Comparison of ENCODE assay signal across 13 cellular contexts in the genomic region with DNA sequence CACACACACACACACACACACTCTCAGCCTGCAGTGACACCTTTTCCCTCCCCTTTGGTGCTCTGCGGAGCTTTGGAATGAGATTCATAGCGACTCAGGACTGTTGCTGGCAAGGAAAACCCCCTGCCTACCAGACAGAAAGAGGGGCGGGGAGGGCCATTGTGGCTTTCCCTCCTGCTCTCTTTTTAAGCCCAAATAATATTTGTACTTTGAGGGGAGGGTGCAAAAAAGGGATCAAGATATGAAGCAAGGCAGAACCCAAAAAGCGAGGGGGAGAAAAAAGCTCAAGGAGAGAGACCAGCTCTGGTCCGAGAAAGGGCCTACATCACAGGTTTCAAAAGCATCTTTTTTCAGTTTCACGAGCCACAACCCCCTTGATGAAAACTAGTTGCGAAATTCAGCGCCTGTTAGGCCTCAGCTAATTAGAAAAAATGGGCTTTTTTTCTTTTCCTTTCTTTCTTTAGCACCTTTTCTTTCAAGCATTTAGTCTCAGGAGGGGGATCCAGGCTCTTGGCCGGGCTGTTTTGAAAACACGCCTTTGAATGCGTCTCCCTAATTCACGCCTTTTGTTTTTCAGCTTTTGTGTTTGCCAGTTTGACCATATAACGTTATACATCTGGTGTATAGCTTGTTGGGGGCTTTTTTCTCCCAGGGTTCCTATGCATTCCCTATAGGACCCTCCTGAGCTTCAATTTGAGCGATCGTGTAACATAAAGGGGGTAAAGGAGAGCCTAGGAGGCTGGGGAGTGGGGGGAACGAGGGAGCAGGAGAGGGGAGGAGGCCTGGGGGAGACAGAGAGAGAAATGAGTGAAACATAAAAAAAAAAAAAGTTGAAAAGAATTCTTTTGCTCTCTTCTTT.
DNase-seq lines count a peak whose midpoint lies in the region; ATAC-seq, FAIRE-seq and TF ChIP-seq lines count a peak whose summit lies in the region.
"Had no signal": no experiment of that assay in that cellular context is flagged by ENCODE, and none has a peak within 500 bp of the region (broad histone marks: within the 10 kb centered on the region; RNA-seq: fewer than 3 reads in every experiment).

No MANE protein-coding gene starts in this region.

- DNase-seq in GM13977 (ENCODE audit: low spot score), result peak; percentile 24
- peak; percentile 31 for DNase-seq in endothelial cell of umbilical vein (ENCODE audit: low read depth, low spot score)
- peak; percentile 95 for DNase-seq in neural progenitor cell (ENCODE audit: low spot score)
- no peak for DNase-seq in SW 1271 (lab: John Stamatoyannopoulos, UW)
- no peak for DNase-seq in stimulated activated CD4-positive, alpha-beta T cell treated with anti-CD3 and anti-CD28 coated beads, Interleukin-2, amount 100 ng/mL, for 48 hours
- no peak for DNase-seq in 8988T
- DNase-seq: activated effector memory CD4-positive, alpha-beta T cell treated with Interleukin-2 at 50 U/mL for 16 hours; central memory CD4-positive, alpha-beta T cell; foreskin fibroblast; SHP77 treated with DMSO at 0.1 percent for 48 hours had no signal

- peaks cover 2% of the 10 kb centered on the region for H3K27me3 Mint-ChIP-seq in neural progenitor cell (ENCODE audit: insufficient read depth, low read depth)

- POLR2A ChIA-PET in endothelial cell of umbilical vein (lab: Charles Lee), result no interaction called here

- intact Hi-C loops in endothelial cell of umbilical vein (cut with micrococcal nuclease), result loop anchor here (1.0 to 2.0 kb wide), 2 partner anchors 14 to 1948 kb away; no protein-coding TSS in a partner anchor

- in situ Hi-C loops in GM13977 (cut with MboI; ENCODE audit: low pct_unique_long_range_greater_than_20kb, low sequenced_read_pairs, unreplicated experiment), result loop anchor here (25.0 kb wide), 1 partner anchor 700 kb away; no protein-coding TSS in a partner anchor

- H3K4me2 ChIP-seq in endothelial cell of umbilical vein (ENCODE audit: insufficient read depth, low read length) (peak overlapping the region; percentile 28), neural progenitor cell (peak overlapping the region; percentile 72)

- no peaks in the 10 kb centered on the region for H3K9me1 ChIP-seq in endothelial cell of umbilical vein (replicated peaks; ENCODE audit: control insufficient read depth, extremely low read depth, insufficient read depth, low read length)

- H3K27ac ChIP-seq in endothelial cell of umbilical vein (ENCODE audit: insufficient read depth, low read depth, low read length) (peak overlapping the region; percentile 69), neural progenitor cell (peak overlapping the region; percentile 99)
- H3K27ac ChIP-seq: BLaER1 treated with 17β-estradiol and CSF1 and Interleukin-3, amounts not matched to agents 10 nM and 100 nM had no signal

- H2AFZ ChIP-seq in endothelial cell of umbilical vein (ENCODE audit: low read depth, low read length) (peak overlapping the region; percentile 45), neural progenitor cell (replicated peaks) (no peak overlapping the region)

- BruUV-seq in endothelial cell of umbilical vein (replicated peaks; lab: Mats Ljungman, UMichigan), result no TSS peak

- H3K9ac ChIP-seq in endothelial cell of umbilical vein (replicated peaks; ENCODE audit: extremely low read depth, insufficient read depth, low read length) (peak overlapping the region; percentile 44), neural progenitor cell (peak overlapping the region; percentile 35)
- H3K9ac ChIP-seq: BLaER1 treated with 17β-estradiol and CSF1 and Interleukin-3, amounts not matched to agents 10 nM and 100 nM had no signal

- dilution Hi-C loops in endothelial cell of umbilical vein (cut with MboI; ENCODE audit: extremely low pct_ligation_motif_present, low sequenced_read_pairs), result no loop called here

- TF ChIP-seq POLR2A in endothelial cell of umbilical vein (IDR thresholded peaks at IDR 0.05; ENCODE audit: low read depth, low read length), result no peak

- H3K79me2 ChIP-seq in endothelial cell of umbilical vein (ENCODE audit: control insufficient read depth, insufficient read depth, low read length) (no peaks in the 10 kb centered on the region), neural progenitor cell (ENCODE audit: low read depth) (peaks cover 4% of the 10 kb centered on the region)

- no peak for TF ChIP-seq CTCF in GM13977 (IDR thresholded peaks at IDR 0.05; ENCODE audit: extremely low read depth, insufficient read depth, missing control alignments)
- no peak for TF ChIP-seq CTCF in endothelial cell of umbilical vein (IDR thresholded peaks at IDR 0.05; ENCODE audit: extremely low read depth in 1 of 2, insufficient read depth in 1 of 2, low read depth in 1 of 2, low read length in 2 of 2)
- no peak for TF ChIP-seq CTCF in neural progenitor cell (IDR thresholded peaks at IDR 0.05)

- H3K36me3 ChIP-seq in endothelial cell of umbilical vein (ENCODE audit: control insufficient read depth in 2 of 2, extremely low read depth in 1 of 2, insufficient read depth in 2 of 2, low read length in 2 of 2) (no peaks in the 10 kb centered on the region), neural progenitor cell (no peaks in the 10 kb centered on the region)
- H3K36me3 ChIP-seq: BLaER1 treated with 17β-estradiol and CSF1 and Interleukin-3, amounts not matched to agents 10 nM and 100 nM had no signal

- H3K36me3 Mint-ChIP-seq in neural progenitor cell, result no peaks in the 10 kb centered on the region

- H3K4me1 Mint-ChIP-seq in neural progenitor cell, result peaks cover 89% of the 10 kb centered on the region

- peak overlapping the region; percentile 99 for H3K27ac Mint-ChIP-seq in neural progenitor cell

- no peaks in the 10 kb centered on the region for H4K20me1 ChIP-seq in endothelial cell of umbilical vein (replicated peaks; ENCODE audit: control insufficient read depth, extremely low read depth, insufficient read depth, low read length)
- H4K20me1 ChIP-seq in neural progenitor cell (ENCODE audit: low read depth), result no peaks in the 10 kb centered on the region
- H4K20me1 ChIP-seq: BLaER1 treated with 17β-estradiol and CSF1 and Interleukin-3, amounts not matched to agents 10 nM and 100 nM had no signal

- no peak overlapping the region for H3K4me3 ChIP-seq in endothelial cell of umbilical vein (replicated peaks in 1 of 3; ENCODE audit: insufficient read depth in 1 of 3, low read depth in 1 of 3, low read length in 3 of 3)
- peak overlapping the region; percentile 30 for H3K4me3 ChIP-seq in neural progenitor cell
- H3K4me3 ChIP-seq: BLaER1 treated with 17β-estradiol and CSF1 and Interleukin-3, amounts not matched to agents 10 nM and 100 nM had no signal

- FAIRE-seq in endothelial cell of umbilical vein (lab: Jason Lieb, UNC), result no peak

- peaks cover 62% of the 10 kb centered on the region for H3F3A ChIP-seq in neural progenitor cell (ENCODE audit: low read depth)

- no peaks in the 10 kb centered on the region for H3K27me3 ChIP-seq in endothelial cell of umbilical vein (ENCODE audit: control insufficient read depth in 2 of 2, insufficient read depth in 2 of 2, low read length in 2 of 2)
- H3K27me3 ChIP-seq in neural progenitor cell, result no peaks in the 10 kb centered on the region

- H3K4me3 Mint-ChIP-seq in neural progenitor cell, result peak overlapping the region; percentile 83

- H3K9me3 ChIP-seq in endothelial cell of umbilical vein (replicated peaks; ENCODE audit: control insufficient read depth, insufficient read depth, low read length) (no peaks in the 10 kb centered on the region), neural progenitor cell (ENCODE audit: low read depth) (no peaks in the 10 kb centered on the region)
- H3K9me3 ChIP-seq: BLaER1 treated with 17β-estradiol and CSF1 and Interleukin-3, amounts not matched to agents 10 nM and 100 nM had no signal

- peak; percentile 40 for ATAC-seq in HG02884 (IDR thresholded peaks at IDR 0.05; ENCODE audit: unreplicated experiment)
- ATAC-seq in HG03439 (IDR thresholded peaks at IDR 0.05; ENCODE audit: unreplicated experiment), result no peak

- H3K4me1 ChIP-seq in endothelial cell of umbilical vein (ENCODE audit: control insufficient read depth, extremely low read depth, insufficient read depth, low read length) (peaks cover 57% of the 10 kb centered on the region), neural progenitor cell (peaks cover 78% of the 10 kb centered on the region)

- H3K9me3 Mint-ChIP-seq in neural progenitor cell, result no peaks in the 10 kb centered on the region

- CTCF ChIA-PET in endothelial cell of umbilical vein (lab: Charles Lee), result interaction anchor here (0.8 to 4.5 kb wide), 10 partner anchors 10 to 1040 kb away, joined by 3 to 24 read pairs (median 5); no protein-coding TSS in a partner anchor

TF ChIP-seq in endothelial cell of umbilical vein, 7 proteins besides CTCF, POLR2A, EP300 and RAD21:
- no peak for TF ChIP-seq JUN (IDR thresholded peaks at IDR 0.05; ENCODE audit: borderline replicate concordance, insufficient read depth, insufficient read length, low read depth)
- TF ChIP-seq GATA2 (IDR thresholded peaks at IDR 0.05; ENCODE audit: insufficient read depth, insufficient read length, low read depth, low read length), result no peak
- TF ChIP-seq EZH2 (IDR thresholded peaks at IDR 0.05; ENCODE audit: borderline replicate concordance, low read depth, low read length, severe bottlenecking), result no peak
- no peak for TF ChIP-seq FOS (IDR thresholded peaks at IDR 0.05; ENCODE audit: borderline replicate concordance, insufficient read depth, low read length)
- TF ChIP-seq, protein P1, sequence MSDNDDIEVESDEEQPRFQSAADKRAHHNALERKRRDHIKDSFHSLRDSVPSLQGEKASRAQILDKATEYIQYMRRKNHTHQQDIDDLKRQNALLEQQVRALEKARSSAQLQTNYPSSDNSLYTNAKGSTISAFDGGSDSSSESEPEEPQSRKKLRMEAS (IDR thresholded peaks at IDR 0.05; ENCODE audit: insufficient read depth, insufficient read length), result no peak
- no peak for TF ChIP-seq POLR2AphosphoS5 (IDR thresholded peaks at IDR 0.05; ENCODE audit: insufficient read depth, low read depth, low read length)

Comparison
In these comparisons a context has a peak if more than half of its experiments do, and no peak if none do; other contexts are left out.
1. DNase-seq: peak in GM13977 (single experiment), endothelial cell of umbilical vein (single experiment) and neural progenitor cell (single experiment); none in SW 1271 (0 of 2), stimulated activated CD4-positive, alpha-beta T cell treated with anti-CD3 and anti-CD28 coated beads, Interleukin-2, amount 100 ng/mL, for 48 hours (0 of 2) and 8988T (single experiment).